ENCODE assay signal across 1 cellular context in the genomic region with DNA sequence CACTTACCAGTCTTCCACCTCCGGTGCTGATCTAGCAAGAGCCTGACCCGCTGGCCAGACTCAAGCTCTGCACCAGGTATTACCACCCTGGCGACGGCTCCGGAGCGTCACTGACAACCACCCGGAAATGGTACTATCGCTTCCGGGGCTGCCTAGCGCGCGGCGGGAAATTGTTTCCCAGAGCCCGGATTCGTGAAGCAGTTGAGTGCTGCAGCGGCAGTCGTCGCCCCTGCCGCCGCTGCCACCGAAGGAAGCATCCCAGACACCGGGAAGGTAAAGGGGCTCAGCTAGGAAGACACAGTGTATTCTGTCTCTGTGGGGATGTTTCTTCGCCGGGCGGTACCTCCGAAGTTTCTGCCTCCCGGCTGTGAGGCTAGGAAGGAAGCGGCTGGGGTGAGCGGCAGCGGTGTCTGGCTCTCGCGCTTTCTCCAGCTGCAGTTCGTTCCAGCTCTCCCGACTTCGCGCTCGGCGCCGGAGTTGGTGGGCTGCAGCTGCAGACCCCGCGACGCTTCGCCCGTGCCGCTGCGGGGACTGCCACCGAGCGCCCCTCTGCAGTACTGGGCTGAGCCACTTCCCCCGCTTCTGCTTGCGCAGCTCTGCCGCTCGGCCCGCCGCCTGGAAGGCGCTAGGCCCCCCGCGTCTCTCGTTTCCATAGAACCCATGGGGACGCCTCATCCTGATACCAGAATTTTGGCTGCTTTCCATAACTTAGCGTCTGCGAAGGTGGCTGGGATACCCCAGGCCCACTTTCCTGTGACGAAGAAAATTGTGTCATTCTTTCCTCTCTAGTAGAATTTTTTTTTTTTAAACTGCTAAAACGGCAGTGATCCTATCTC.
TF ChIP-seq lines count a peak whose summit lies in the region.

A gene with protein sequence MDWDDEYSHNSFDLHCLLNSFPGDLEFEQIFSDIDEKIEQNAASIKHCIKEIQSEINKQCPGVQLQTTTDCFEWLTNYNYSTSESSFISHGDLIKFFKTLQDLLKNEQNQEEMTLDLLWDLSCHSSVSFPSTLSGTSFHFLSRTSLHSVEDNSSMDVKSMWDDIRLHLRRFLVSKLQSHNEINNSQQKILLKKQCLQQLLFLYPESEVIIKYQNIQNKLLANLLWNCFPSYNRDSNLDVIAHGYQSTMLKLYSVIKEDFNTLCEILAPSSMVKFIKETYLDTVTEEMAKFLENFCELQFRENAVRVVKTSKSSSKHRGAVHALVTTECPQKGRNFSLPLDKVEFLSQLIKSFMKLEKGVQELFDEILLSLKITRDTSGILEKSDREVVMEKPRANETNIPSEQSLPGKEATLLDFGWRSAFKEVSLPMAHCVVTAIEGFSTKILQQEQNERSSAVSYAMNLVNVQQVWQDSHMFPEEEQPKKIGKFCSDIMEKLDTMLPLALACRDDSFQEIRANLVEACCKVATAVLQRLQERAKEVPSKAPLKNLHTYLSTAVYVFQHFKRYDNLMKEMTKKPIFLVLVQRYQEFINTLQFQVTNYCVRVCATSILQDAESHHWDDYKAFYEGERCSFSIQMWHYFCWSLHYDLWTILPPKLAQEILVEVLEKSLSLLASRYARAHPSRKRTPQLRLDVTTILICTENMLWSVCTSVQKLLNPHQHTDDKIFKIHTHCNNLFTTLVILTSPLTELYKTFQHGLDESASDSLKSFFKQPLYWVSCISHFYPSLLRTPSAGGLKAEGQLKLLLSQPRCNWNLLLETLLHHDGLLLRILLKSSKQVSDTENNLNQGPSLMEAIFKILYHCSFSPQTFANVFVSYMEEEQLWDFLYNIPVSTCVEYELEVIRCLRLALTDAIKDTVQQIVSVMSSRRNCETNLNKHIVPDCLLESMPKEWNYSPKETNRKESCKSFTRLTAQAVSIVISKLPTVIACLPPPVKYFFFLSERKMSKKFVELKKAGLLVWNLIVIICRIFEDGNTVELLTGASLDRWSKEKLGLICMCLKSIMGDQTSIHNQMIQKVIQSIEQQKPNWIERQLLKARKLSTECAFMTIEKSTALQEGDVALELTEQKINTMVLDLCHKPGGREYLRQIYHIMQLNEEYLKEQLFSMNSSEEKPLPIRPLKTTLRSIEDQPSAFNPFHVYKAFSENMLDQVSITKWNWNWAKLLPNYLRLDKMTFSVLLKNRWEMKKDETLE (N-terminal part only) (minus strand): TSS at position 112 of the 836 bp plus-strand sequence. CDS start 81,478 bp downstream, outside the sequence.
A gene (plus strand): TSS at position 177 of the 836 bp plus-strand sequence. CDS start 10,142 bp downstream, outside the sequence.

TF ChIP-seq in K562, 482 proteins besides CTCF, POLR2A, EP300 and RAD21 (continued from another document and continues in another):
- TF ChIP-seq, protein P1, sequence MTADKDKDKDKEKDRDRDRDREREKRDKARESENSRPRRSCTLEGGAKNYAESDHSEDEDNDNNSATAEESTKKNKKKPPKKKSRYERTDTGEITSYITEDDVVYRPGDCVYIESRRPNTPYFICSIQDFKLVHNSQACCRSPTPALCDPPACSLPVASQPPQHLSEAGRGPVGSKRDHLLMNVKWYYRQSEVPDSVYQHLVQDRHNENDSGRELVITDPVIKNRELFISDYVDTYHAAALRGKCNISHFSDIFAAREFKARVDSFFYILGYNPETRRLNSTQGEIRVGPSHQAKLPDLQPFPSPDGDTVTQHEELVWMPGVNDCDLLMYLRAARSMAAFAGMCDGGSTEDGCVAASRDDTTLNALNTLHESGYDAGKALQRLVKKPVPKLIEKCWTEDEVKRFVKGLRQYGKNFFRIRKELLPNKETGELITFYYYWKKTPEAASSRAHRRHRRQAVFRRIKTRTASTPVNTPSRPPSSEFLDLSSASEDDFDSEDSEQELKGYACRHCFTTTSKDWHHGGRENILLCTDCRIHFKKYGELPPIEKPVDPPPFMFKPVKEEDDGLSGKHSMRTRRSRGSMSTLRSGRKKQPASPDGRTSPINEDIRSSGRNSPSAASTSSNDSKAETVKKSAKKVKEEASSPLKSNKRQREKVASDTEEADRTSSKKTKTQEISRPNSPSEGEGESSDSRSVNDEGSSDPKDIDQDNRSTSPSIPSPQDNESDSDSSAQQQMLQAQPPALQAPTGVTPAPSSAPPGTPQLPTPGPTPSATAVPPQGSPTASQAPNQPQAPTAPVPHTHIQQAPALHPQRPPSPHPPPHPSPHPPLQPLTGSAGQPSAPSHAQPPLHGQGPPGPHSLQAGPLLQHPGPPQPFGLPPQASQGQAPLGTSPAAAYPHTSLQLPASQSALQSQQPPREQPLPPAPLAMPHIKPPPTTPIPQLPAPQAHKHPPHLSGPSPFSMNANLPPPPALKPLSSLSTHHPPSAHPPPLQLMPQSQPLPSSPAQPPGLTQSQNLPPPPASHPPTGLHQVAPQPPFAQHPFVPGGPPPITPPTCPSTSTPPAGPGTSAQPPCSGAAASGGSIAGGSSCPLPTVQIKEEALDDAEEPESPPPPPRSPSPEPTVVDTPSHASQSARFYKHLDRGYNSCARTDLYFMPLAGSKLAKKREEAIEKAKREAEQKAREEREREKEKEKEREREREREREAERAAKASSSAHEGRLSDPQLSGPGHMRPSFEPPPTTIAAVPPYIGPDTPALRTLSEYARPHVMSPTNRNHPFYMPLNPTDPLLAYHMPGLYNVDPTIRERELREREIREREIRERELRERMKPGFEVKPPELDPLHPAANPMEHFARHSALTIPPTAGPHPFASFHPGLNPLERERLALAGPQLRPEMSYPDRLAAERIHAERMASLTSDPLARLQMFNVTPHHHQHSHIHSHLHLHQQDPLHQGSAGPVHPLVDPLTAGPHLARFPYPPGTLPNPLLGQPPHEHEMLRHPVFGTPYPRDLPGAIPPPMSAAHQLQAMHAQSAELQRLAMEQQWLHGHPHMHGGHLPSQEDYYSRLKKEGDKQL (CRISPR knock-in tag; IDR thresholded peaks at IDR 0.05; ENCODE audit: borderline replicate concordance) = no peak
- no peak for TF ChIP-seq ZNF3 (CRISPR knock-in tag; IDR thresholded peaks at IDR 0.05)
- TF ChIP-seq ILK (tag; IDR thresholded peaks at IDR 0.05; ENCODE audit: borderline replicate concordance, low read depth) = no peak
- no peak for TF ChIP-seq SMC3 (conservative IDR thresholded peaks at IDR 0.05; ENCODE audit: insufficient read depth, low read depth, low read length)
- TF ChIP-seq ZKSCAN8 (CRISPR knock-in tag; IDR thresholded peaks at IDR 0.05) = no peak
- TF ChIP-seq PHF20 (IDR thresholded peaks at IDR 0.05; ENCODE audit: partially characterized antibody) = peak; percentile 86
- TF ChIP-seq STAG1 (CRISPR knock-in tag; IDR thresholded peaks at IDR 0.05; ENCODE audit: borderline replicate concordance) = no peak
- TF ChIP-seq SIRT6 (IDR thresholded peaks at IDR 0.05; ENCODE audit: low read depth, low read length) = no peak
- no peak for TF ChIP-seq RBM15 (IDR thresholded peaks at IDR 0.05; ENCODE audit: insufficient read depth, low read length)
- no peak for TF ChIP-seq RUNX1 (IDR thresholded peaks at IDR 0.05; ENCODE audit: low read depth)
- 0 out of 2 replicates have a peak, but pooled peaks have one; percentile 9 for TF ChIP-seq BCOR (IDR thresholded peaks at IDR 0.05)
- TF ChIP-seq PHF8 (IDR thresholded peaks at IDR 0.05; ENCODE audit: borderline replicate concordance, low read length) = peak; percentile 83; the same call in 1 of the 2 replicates
- TF ChIP-seq ZNF764 (CRISPR knock-in tag; IDR thresholded peaks at IDR 0.05; ENCODE audit: low read depth) = no peak
- no peak for TF ChIP-seq CCAR2 (IDR thresholded peaks at IDR 0.05; ENCODE audit: low read depth, low read length)
- TF ChIP-seq NCOA1 (IDR thresholded peaks at IDR 0.05; ENCODE audit: low read depth) = peak; percentile 91
- 0 out of 2 replicates have a peak, but pooled peaks have one; percentile 51 for TF ChIP-seq ATF7 (IDR thresholded peaks at IDR 0.05)
- no peak for TF ChIP-seq CHCHD3 (CRISPR knock-in tag; IDR thresholded peaks at IDR 0.05)
- TF ChIP-seq ERF (CRISPR knock-in tag; IDR thresholded peaks at IDR 0.05) = no peak
- TF ChIP-seq NFXL1 (CRISPR knock-in tag; IDR thresholded peaks at IDR 0.05) = no peak
- no peak for TF ChIP-seq ZC3H11A (IDR thresholded peaks at IDR 0.05; ENCODE audit: low read depth, low read length)
- TF ChIP-seq, protein P2, sequence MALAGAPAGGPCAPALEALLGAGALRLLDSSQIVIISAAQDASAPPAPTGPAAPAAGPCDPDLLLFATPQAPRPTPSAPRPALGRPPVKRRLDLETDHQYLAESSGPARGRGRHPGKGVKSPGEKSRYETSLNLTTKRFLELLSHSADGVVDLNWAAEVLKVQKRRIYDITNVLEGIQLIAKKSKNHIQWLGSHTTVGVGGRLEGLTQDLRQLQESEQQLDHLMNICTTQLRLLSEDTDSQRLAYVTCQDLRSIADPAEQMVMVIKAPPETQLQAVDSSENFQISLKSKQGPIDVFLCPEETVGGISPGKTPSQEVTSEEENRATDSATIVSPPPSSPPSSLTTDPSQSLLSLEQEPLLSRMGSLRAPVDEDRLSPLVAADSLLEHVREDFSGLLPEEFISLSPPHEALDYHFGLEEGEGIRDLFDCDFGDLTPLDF (CRISPR knock-in tag; IDR thresholded peaks at IDR 0.05) = peak; percentile 78; the same call in 1 of the 2 replicates
- TF ChIP-seq, protein P3, sequence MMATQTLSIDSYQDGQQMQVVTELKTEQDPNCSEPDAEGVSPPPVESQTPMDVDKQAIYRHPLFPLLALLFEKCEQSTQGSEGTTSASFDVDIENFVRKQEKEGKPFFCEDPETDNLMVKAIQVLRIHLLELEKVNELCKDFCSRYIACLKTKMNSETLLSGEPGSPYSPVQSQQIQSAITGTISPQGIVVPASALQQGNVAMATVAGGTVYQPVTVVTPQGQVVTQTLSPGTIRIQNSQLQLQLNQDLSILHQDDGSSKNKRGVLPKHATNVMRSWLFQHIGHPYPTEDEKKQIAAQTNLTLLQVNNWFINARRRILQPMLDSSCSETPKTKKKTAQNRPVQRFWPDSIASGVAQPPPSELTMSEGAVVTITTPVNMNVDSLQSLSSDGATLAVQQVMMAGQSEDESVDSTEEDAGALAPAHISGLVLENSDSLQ (IDR thresholded peaks at IDR 0.05) = peak; percentile 74
- TF ChIP-seq ZFPM2 (CRISPR knock-in tag; IDR thresholded peaks at IDR 0.05) = no peak
- TF ChIP-seq ZNF644 (tag; IDR thresholded peaks at IDR 0.05; ENCODE audit: low read depth) = no peak
- no peak for TF ChIP-seq ZNF146 (CRISPR knock-in tag; IDR thresholded peaks at IDR 0.05; ENCODE audit: unreplicated experiment)
- no peak for TF ChIP-seq PURB (CRISPR knock-in tag; IDR thresholded peaks at IDR 0.05; ENCODE audit: low read depth)
- TF ChIP-seq, protein P4, sequence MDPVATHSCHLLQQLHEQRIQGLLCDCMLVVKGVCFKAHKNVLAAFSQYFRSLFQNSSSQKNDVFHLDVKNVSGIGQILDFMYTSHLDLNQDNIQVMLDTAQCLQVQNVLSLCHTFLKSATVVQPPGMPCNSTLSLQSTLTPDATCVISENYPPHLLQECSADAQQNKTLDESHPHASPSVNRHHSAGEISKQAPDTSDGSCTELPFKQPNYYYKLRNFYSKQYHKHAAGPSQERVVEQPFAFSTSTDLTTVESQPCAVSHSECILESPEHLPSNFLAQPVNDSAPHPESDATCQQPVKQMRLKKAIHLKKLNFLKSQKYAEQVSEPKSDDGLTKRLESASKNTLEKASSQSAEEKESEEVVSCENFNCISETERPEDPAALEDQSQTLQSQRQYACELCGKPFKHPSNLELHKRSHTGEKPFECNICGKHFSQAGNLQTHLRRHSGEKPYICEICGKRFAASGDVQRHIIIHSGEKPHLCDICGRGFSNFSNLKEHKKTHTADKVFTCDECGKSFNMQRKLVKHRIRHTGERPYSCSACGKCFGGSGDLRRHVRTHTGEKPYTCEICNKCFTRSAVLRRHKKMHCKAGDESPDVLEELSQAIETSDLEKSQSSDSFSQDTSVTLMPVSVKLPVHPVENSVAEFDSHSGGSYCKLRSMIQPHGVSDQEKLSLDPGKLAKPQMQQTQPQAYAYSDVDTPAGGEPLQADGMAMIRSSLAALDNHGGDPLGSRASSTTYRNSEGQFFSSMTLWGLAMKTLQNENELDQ (CRISPR knock-in tag; IDR thresholded peaks at IDR 0.05; ENCODE audit: borderline replicate concordance) = no peak
- TF ChIP-seq, protein P5, sequence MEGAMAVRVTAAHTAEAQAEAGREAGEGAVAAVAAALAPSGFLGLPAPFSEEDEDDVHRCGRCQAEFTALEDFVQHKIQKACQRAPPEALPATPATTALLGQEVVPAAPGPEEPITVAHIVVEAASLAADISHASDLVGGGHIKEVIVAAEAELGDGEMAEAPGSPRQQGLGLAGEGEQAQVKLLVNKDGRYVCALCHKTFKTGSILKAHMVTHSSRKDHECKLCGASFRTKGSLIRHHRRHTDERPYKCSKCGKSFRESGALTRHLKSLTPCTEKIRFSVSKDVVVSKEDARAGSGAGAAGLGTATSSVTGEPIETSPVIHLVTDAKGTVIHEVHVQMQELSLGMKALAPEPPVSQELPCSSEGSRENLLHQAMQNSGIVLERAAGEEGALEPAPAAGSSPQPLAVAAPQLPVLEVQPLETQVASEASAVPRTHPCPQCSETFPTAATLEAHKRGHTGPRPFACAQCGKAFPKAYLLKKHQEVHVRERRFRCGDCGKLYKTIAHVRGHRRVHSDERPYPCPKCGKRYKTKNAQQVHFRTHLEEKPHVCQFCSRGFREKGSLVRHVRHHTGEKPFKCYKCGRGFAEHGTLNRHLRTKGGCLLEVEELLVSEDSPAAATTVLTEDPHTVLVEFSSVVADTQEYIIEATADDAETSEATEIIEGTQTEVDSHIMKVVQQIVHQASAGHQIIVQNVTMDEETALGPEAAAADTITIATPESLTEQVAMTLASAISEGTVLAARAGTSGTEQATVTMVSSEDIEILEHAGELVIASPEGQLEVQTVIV (CRISPR knock-in tag; IDR thresholded peaks at IDR 0.05; ENCODE audit: borderline replicate concordance) = no peak
- no peak for TF ChIP-seq SNIP1 (IDR thresholded peaks at IDR 0.05; ENCODE audit: low read depth)
- TF ChIP-seq, protein P6, sequence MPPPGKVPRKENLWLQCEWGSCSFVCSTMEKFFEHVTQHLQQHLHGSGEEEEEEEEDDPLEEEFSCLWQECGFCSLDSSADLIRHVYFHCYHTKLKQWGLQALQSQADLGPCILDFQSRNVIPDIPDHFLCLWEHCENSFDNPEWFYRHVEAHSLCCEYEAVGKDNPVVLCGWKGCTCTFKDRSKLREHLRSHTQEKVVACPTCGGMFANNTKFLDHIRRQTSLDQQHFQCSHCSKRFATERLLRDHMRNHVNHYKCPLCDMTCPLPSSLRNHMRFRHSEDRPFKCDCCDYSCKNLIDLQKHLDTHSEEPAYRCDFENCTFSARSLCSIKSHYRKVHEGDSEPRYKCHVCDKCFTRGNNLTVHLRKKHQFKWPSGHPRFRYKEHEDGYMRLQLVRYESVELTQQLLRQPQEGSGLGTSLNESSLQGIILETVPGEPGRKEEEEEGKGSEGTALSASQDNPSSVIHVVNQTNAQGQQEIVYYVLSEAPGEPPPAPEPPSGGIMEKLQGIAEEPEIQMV (tag; conservative IDR thresholded peaks at IDR 0.05; ENCODE audit: low read depth) = no peak
- TF ChIP-seq RBM17 (IDR thresholded peaks at IDR 0.05; ENCODE audit: borderline replicate concordance, low read depth, low read length) = no peak
- no peak for TF ChIP-seq SRSF7 (optimal IDR thresholded peaks at IDR 0.05; ENCODE audit: low read depth, low read length)
- TF ChIP-seq SMAD3 (CRISPR knock-in tag; conservative IDR thresholded peaks at IDR 0.05) = no peak
- peak; percentile 71 for TF ChIP-seq EP400 (IDR thresholded peaks at IDR 0.05)
- TF ChIP-seq BMI1 (IDR thresholded peaks at IDR 0.05; ENCODE audit: low read length) = no peak
- 0 out of 2 replicates have a peak, but pooled peaks have one; percentile 41 for TF ChIP-seq FOXP1 (CRISPR knock-in tag; IDR thresholded peaks at IDR 0.05)
